ENCODE assay signal across 16 cellular contexts in the genomic region with DNA sequence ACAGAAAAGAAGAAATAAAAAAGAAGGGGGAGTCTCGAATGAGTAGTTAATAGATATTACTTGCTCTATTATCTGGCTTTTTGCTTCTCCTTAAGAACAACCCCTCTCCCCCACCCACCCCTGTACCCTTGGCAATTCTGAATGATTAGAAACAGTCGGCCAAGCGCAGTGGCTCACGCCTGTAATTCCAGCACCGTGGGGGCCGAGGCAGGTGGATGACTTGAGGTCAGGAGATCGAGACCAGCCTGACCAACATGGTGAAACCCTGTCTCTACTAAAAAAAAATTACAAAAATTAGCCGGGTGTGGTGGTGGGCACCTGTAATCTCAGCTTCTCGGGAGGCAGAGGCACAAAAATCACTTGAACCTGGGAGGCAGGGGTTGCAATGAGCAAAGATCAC. TPM values are rescaled to one million over a fixed set of nuclear protein-coding genes. Genes with fewer than 3 reads are reported as not detected.
A peak's percentile ranks its signal among the peaks of the same experiment; 100 is the strongest.
DNase-seq lines count a peak whose midpoint lies in the region; ATAC-seq and TF ChIP-seq lines count a peak whose summit lies in the region.
"Had no signal": no experiment of that assay in that cellular context is flagged by ENCODE, and none has a peak within 500 bp of the region (broad histone marks: within the 10 kb centered on the region; RNA-seq: fewer than 3 reads in every experiment).

No MANE protein-coding gene starts in this region.

- ATAC-seq in heart right ventricle = no peak
- no peak for ATAC-seq in T-helper 17 cell
- no peak for ATAC-seq in memory B cell (ENCODE audit: low read depth)
- no peak for ATAC-seq in GM18498 (IDR thresholded peaks at IDR 0.05; ENCODE audit: unreplicated experiment)

- WGBS in heart right ventricle, 2 donors = 92 to 95% methylated on average over 9 of the region's 9 CpGs
- 93 to 97% methylated on average over 9 of the region's 9 CpGs for WGBS in thyroid gland, 2 donors

- no peaks in the 10 kb centered on the region for H3K27me3 ChIP-seq in right atrium auricular region
- H3K27me3 ChIP-seq in heart right ventricle = no peaks in the 10 kb centered on the region
- H3K27me3 ChIP-seq in thyroid gland = no peaks in the 10 kb centered on the region
- H3K27me3 ChIP-seq: BE2C had no signal

- H3K4me1 ChIP-seq in right atrium auricular region (peaks cover 0 to 24% of the 10 kb centered on the region in 2 donors), heart right ventricle (peaks cover 5 to 53% (median 37%) of the 10 kb centered on the region in 9 donors), thyroid gland (peaks cover 22 to 43% of the 10 kb centered on the region in 2 donors)

- intact Hi-C loops in heart right ventricle (cut with DNase I) (loop anchor here in 1 of 10 donors (5.0 kb wide), 1 partner anchor 42 kb away; a partner anchor contains a TSS), thyroid gland (cut with DNase I) (no loop called here)

- H3K9me3 ChIP-seq in right atrium auricular region (no peaks in the 10 kb centered on the region), heart right ventricle (no peaks in the 10 kb centered on the region), T-helper 17 cell (ENCODE audit: control insufficient read depth, low read length, poor library complexity, severe bottlenecking) (no peaks in the 10 kb centered on the region), thyroid gland (no peaks in the 10 kb centered on the region)
- H3K9me3 ChIP-seq: BE2C had no signal

- H3K27ac ChIP-seq in right atrium auricular region (no peak overlapping the region), heart right ventricle (peak overlapping the region in 4 of 10 donors; percentile 44 to 64 (median 59)), thyroid gland (peak overlapping the region in 2 of 3 donors; percentile 58 to 67)

- TF ChIP-seq POLR2A in thyroid gland (IDR thresholded peaks at IDR 0.05) = no peak

- H3K4me1 Mint-ChIP-seq in T-helper 17 cell (peaks cover 21% of the 10 kb centered on the region), memory B cell (peaks cover 18% of the 10 kb centered on the region)

- H3K36me3 ChIP-seq in right atrium auricular region (no peaks in the 10 kb centered on the region), heart right ventricle (peaks cover 0 to 13% (median 0%) of the 10 kb centered on the region in 9 donors), thyroid gland (no peaks in the 10 kb centered on the region)
- H3K36me3 ChIP-seq: BE2C had no signal

- no peaks in the 10 kb centered on the region for H3K27me3 Mint-ChIP-seq in T-helper 17 cell
- no peaks in the 10 kb centered on the region for H3K27me3 Mint-ChIP-seq in memory B cell

- no peaks in the 10 kb centered on the region for H3K9me3 Mint-ChIP-seq in memory B cell

- H3K4me3 Mint-ChIP-seq in T-helper 17 cell (peak overlapping the region; percentile 21), memory B cell (no peak overlapping the region)

- H3K4me3 ChIP-seq in right atrium auricular region (no peak overlapping the region), heart right ventricle (no peak overlapping the region), thyroid gland (replicated peaks in 1 of 3) (no peak overlapping the region)

- H3K27ac Mint-ChIP-seq in T-helper 17 cell (no peak overlapping the region), memory B cell (peak overlapping the region; percentile 64)

- no peak for TF ChIP-seq CTCF in right atrium auricular region (IDR thresholded peaks at IDR 0.05)
- no peak for TF ChIP-seq CTCF in heart right ventricle (IDR thresholded peaks at IDR 0.05)
- no peak for TF ChIP-seq CTCF in thyroid gland (IDR thresholded peaks at IDR 0.05)

- peak; percentile 47 for DNase-seq in right atrium auricular region (ENCODE audit: low spot score)
- no peak for DNase-seq in heart right ventricle
- no peak for DNase-seq in T-helper 17 cell
- DNase-seq in memory B cell (ENCODE audit: low spot score in 2 of 2) = no peak
- no peak for DNase-seq in thyroid gland
- no peak for DNase-seq in SHP77 (lab: John Stamatoyannopoulos, UW)
- DNase-seq in NCI-H2107 treated with DMSO at 0.1 percent for 48 hours (lab: John Stamatoyannopoulos, UW; ENCODE audit: unreplicated experiment) = no peak
- DNase-seq: BE2C, DMS 273 treated with DMSO at 0.1 percent for 48 hours, KG1, NCI-H1092, NCI-H1694, NCI-H2107, NCI-H748 treated with DMSO at 0.1 percent for 48 hours, PC-3 had no signal

- no peaks in the 10 kb centered on the region for H3K36me3 Mint-ChIP-seq in T-helper 17 cell (ENCODE audit: low read depth)
- peaks cover 7% of the 10 kb centered on the region for H3K36me3 Mint-ChIP-seq in memory B cell

RNA-seq across cellular contexts. Expression of a gene that starts 42.7 kb away (rescaled TPM):
- total RNA-seq in right atrium auricular region = 10 to 100 TPM; 18.7 to 32.7 TPM
- total RNA-seq in heart right ventricle = 10 to 100 TPM; 32.9 to 52.6 (median 42.7) TPM
- polyA plus RNA-seq in heart right ventricle = 1 to 10 TPM; 3.9 to 7.0 TPM
- total RNA-seq in T-helper 17 cell = 10 to 100 TPM; 63.3 to 72.9 TPM
- 10 to 100 TPM; 20.1 to 28.8 (median 21.5) TPM for total RNA-seq in thyroid gland

Comparison
In these comparisons a context has a peak if more than half of its experiments do, and no peak if none do; other contexts are left out.
1. H3K27ac ChIP-seq: peak in thyroid gland (2 of 3); none in right atrium auricular region (0 of 2).